ENCODE assay signal across 8 cellular contexts in genomic region chr1:244834596-244835275, GRCh38. TPM values are rescaled to one million over a fixed set of nuclear protein-coding genes. Genes with fewer than 3 reads are reported as not detected.
DNase-seq lines count a peak whose midpoint lies in the region; ATAC-seq, FAIRE-seq and TF ChIP-seq lines count a peak whose summit lies in the region.

No MANE protein-coding gene starts in this region.

- peaks cover 36% of the 10 kb centered on the region for H3K79me2 ChIP-seq in endothelial cell of umbilical vein (ENCODE audit: control insufficient read depth, insufficient read depth, low read length)

- no peaks in the 10 kb centered on the region for H3K9me1 ChIP-seq in endothelial cell of umbilical vein (replicated peaks; ENCODE audit: control insufficient read depth, extremely low read depth, insufficient read depth, low read length)

- H3K4me3 ChIP-seq in endothelial cell of umbilical vein (replicated peaks in 1 of 3; ENCODE audit: insufficient read depth in 1 of 3, low read depth in 1 of 3, low read length in 3 of 3) = peak overlapping the region; percentile 3 to 85 (median 71)

- no peaks in the 10 kb centered on the region for H3K27me3 ChIP-seq in endothelial cell of umbilical vein (ENCODE audit: control insufficient read depth in 2 of 2, insufficient read depth in 2 of 2, low read length in 2 of 2)

- POLR2A ChIA-PET in endothelial cell of umbilical vein (lab: Charles Lee) = interaction anchor here (0.7 to 3.8 kb wide), 3 partner anchors 16 to 29 kb away, joined by 3 to 26 read pairs (median 4); partner anchors contain the start of gene HNRNPU

- TF ChIP-seq CTCF in endothelial cell of umbilical vein (IDR thresholded peaks at IDR 0.05; ENCODE audit: extremely low read depth in 1 of 2, insufficient read depth in 1 of 2, low read depth in 1 of 2, low read length in 2 of 2) = no peak

- peak overlapping the region; percentile 12 for H2AFZ ChIP-seq in endothelial cell of umbilical vein (ENCODE audit: low read depth, low read length)

- in situ Hi-C loops in Caki2 (cut with HindIII; ENCODE audit: low pct_unique_long_range_greater_than_20kb, low sequenced_read_pairs) = no loop called here

- peaks cover 2 to 6% of the 10 kb centered on the region in 2 experiments for H3K36me3 ChIP-seq in endothelial cell of umbilical vein (ENCODE audit: control insufficient read depth in 2 of 2, extremely low read depth in 1 of 2, insufficient read depth in 2 of 2, low read length in 2 of 2)

- peaks cover 23% of the 10 kb centered on the region for H3K4me1 ChIP-seq in endothelial cell of umbilical vein (ENCODE audit: control insufficient read depth, extremely low read depth, insufficient read depth, low read length)

- CTCF ChIA-PET in endothelial cell of umbilical vein (lab: Charles Lee) = interaction anchor here (1.2 to 4.1 kb wide), 5 partner anchors 13 to 208 kb away, joined by 5 to 49 read pairs (median 19); no protein-coding TSS in a partner anchor

- H3K9me3 ChIP-seq in endothelial cell of umbilical vein (replicated peaks; ENCODE audit: control insufficient read depth, insufficient read depth, low read length) = no peaks in the 10 kb centered on the region

- peak overlapping the region; percentile 85 for H3K27ac ChIP-seq in endothelial cell of umbilical vein (ENCODE audit: insufficient read depth, low read depth, low read length)

- H3K4me2 ChIP-seq in endothelial cell of umbilical vein (ENCODE audit: insufficient read depth, low read length) = peak overlapping the region; percentile 88

- peak; percentile 61 for ATAC-seq in GM19467 (IDR thresholded peaks at IDR 0.05; ENCODE audit: unreplicated experiment)

- H4K20me1 ChIP-seq in endothelial cell of umbilical vein (replicated peaks; ENCODE audit: control insufficient read depth, extremely low read depth, insufficient read depth, low read length) = no peaks in the 10 kb centered on the region

- TSS peak; percentile 61 for BruUV-seq in endothelial cell of umbilical vein (replicated peaks; lab: Mats Ljungman, UMichigan)

- dilution Hi-C loops in endothelial cell of umbilical vein (cut with MboI; ENCODE audit: extremely low pct_ligation_motif_present, low sequenced_read_pairs) = no loop called here

- DNase-seq in Caki2 (ENCODE audit: low read depth) (peak; percentile 90), HPDE6-E6E7 (ENCODE audit: extremely low spot score) (peak; percentile 53), NOMO-1 treated with DMSO at 0.1 percent for 48 hours (lab: John Stamatoyannopoulos, UW; ENCODE audit: unreplicated experiment) (peak; percentile 95), endothelial cell of umbilical vein (ENCODE audit: low read depth, low spot score) (peak; percentile 92), myocyte (ENCODE audit: low read depth) (peak; percentile 90)
- peak; percentile 80 for DNase-seq in activated CD8-positive, alpha-beta memory T cell treated with anti-CD3 and anti-CD28 coated beads, Interleukin-2, amount 50 U/mL, for 24 hours (ENCODE audit: extremely low read depth)
- DNase-seq in stimulated activated naive CD4-positive, alpha-beta T cell (lab: John Stamatoyannopoulos, UW) = peak; percentile 82 to 98 (median 92)

- TF ChIP-seq POLR2A in endothelial cell of umbilical vein (IDR thresholded peaks at IDR 0.05; ENCODE audit: low read depth, low read length) = peak; percentile 11

- intact Hi-C loops in endothelial cell of umbilical vein (cut with micrococcal nuclease) = loop anchor here (1.0 to 10.0 kb wide), 9 partner anchors 30 to 490 kb away; partner anchors contain the start of genes ADSS2 and HNRNPU

- FAIRE-seq in endothelial cell of umbilical vein (lab: Jason Lieb, UNC) = peak; percentile 18

- H3K9ac ChIP-seq in endothelial cell of umbilical vein (replicated peaks; ENCODE audit: extremely low read depth, insufficient read depth, low read length) = peak overlapping the region; percentile 90

TF ChIP-seq in endothelial cell of umbilical vein, 7 proteins besides CTCF, POLR2A, EP300 and RAD21:
- TF ChIP-seq POLR2AphosphoS5 (IDR thresholded peaks at IDR 0.05; ENCODE audit: insufficient read depth, low read depth, low read length) (no peak), MYC (IDR thresholded peaks at IDR 0.05; ENCODE audit: low read depth, low read length) (peak; percentile 53), JUN (IDR thresholded peaks at IDR 0.05; ENCODE audit: borderline replicate concordance, insufficient read depth, insufficient read length, low read depth) (no peak), MAX (IDR thresholded peaks at IDR 0.05; ENCODE audit: insufficient read depth, insufficient read length) (peak; percentile 21), GATA2 (IDR thresholded peaks at IDR 0.05; ENCODE audit: insufficient read depth, insufficient read length, low read depth, low read length) (no peak), EZH2 (IDR thresholded peaks at IDR 0.05; ENCODE audit: borderline replicate concordance, low read depth, low read length, severe bottlenecking) (no peak)

RNA-seq across cellular contexts. Expression of gene COX20, which starts 0.7 kb away (rescaled TPM):
- 50.2 and 102 TPM in 2 replicates for total RNA-seq in Caki2 (2014; rRNA removed; shearing (Covaris generic); ENCODE audit: low replicate concordance)
- total RNA-seq in endothelial cell of umbilical vein = 30.2 and 37.0 TPM in 2 replicates
- polyA plus RNA-seq in endothelial cell of umbilical vein = 9.1 and 17.1 TPM in 2 replicates
- polyA plus RNA-seq in endothelial cell of umbilical vein (2011; cell fraction: cytosol; rRNA removed) = 18.6 and 19.5 TPM in 2 replicates
- polyA plus RNA-seq in endothelial cell of umbilical vein (2011; cell fraction: nucleus; rRNA removed) = 14.0 and 18.6 TPM in 2 replicates
- 21.4 and 57.5 TPM in 2 replicates for polyA plus RNA-seq in endothelial cell of umbilical vein (2012)
- polyA minus RNA-seq in endothelial cell of umbilical vein = 4.4 and 5.0 TPM in 2 replicates
- polyA minus RNA-seq in endothelial cell of umbilical vein (2011; cell fraction: cytosol; rRNA and poly(A)+ RNA removed) = 8.1 TPM
- polyA minus RNA-seq in endothelial cell of umbilical vein (2011; cell fraction: nucleus; rRNA and poly(A)+ RNA removed) = 14.3 and 18.8 TPM in 2 replicates
- 27.8 and 31.3 TPM in 2 replicates for total RNA-seq in myocyte
- polyA plus RNA-seq in myocyte (2012) = 54.4 TPM

RNA-seq across cellular contexts. Expression of gene HNRNPU, which starts 29.6 kb away (rescaled TPM):
- total RNA-seq in Caki2 (2014; rRNA removed; shearing (Covaris generic); ENCODE audit: low replicate concordance) = 121 and 148 TPM in 2 replicates
- total RNA-seq in endothelial cell of umbilical vein = 398 and 417 TPM in 2 replicates
- 45.9 and 68.7 TPM in 2 replicates for polyA plus RNA-seq in endothelial cell of umbilical vein
- 136 and 154 TPM in 2 replicates for polyA plus RNA-seq in endothelial cell of umbilical vein (2011; cell fraction: cytosol; rRNA removed)
- 137 and 210 TPM in 2 replicates for polyA plus RNA-seq in endothelial cell of umbilical vein (2011; cell fraction: nucleus; rRNA removed)
- 231 and 310 TPM in 2 replicates for polyA plus RNA-seq in endothelial cell of umbilical vein (2012)
- 253 and 258 TPM in 2 replicates for polyA minus RNA-seq in endothelial cell of umbilical vein
- polyA minus RNA-seq in endothelial cell of umbilical vein (2011; cell fraction: cytosol; rRNA and poly(A)+ RNA removed) = 227 TPM
- polyA minus RNA-seq in endothelial cell of umbilical vein (2011; cell fraction: nucleus; rRNA and poly(A)+ RNA removed) = 100 and 154 TPM in 2 replicates
- total RNA-seq in myocyte = 214 and 222 TPM in 2 replicates
- polyA plus RNA-seq in myocyte (2012) = 155 TPM

Comparison
In these comparisons a context has a peak if more than half of its experiments do, and no peak if none do; other contexts are left out.
1. Peak in every context shown above with its lines: DNase-seq, ATAC-seq, H3K4me3 ChIP-seq and H3K27ac ChIP-seq.